Comparison of ENCODE assay signal across 16 cellular contexts in genomic region chr14:99589651-99590530, GRCh38. TPM values are rescaled to one million over a fixed set of nuclear protein-coding genes. Genes with fewer than 3 reads are reported as not detected.
A peak's percentile ranks its signal among the peaks of the same experiment; 100 is the strongest.
DNase-seq lines count a peak whose midpoint lies in the region; ATAC-seq, FAIRE-seq and TF ChIP-seq lines count a peak whose summit lies in the region.
"Had no signal": no experiment of that assay in that cellular context is flagged by ENCODE, and none has a peak within 500 bp of the region (broad histone marks: within the 10 kb centered on the region; RNA-seq: fewer than 3 reads in every experiment).

No MANE protein-coding gene starts in this region.

- H2AK5ac ChIP-seq in H1 (ENCODE audit: low read depth, low read length) = no peak overlapping the region

- H3K79me2 ChIP-seq in H1 (ENCODE audit: control insufficient read depth in 1 of 2, insufficient read depth in 2 of 2, low read length in 2 of 2) = peaks cover 0 to 67% of the 10 kb centered on the region in 2 experiments; a peak in 3 of 4 replicates

- H3K56ac ChIP-seq in H1 (replicated peaks; ENCODE audit: insufficient read length, low read depth, low read length) = no peak overlapping the region

- H2BK5ac ChIP-seq in H1 (ENCODE audit: low read depth, low read length) = peak overlapping the region; percentile 60; the same call in 1 of the 2 replicates

- 0 out of 2 replicates have a peak overlapping the region, but pooled peaks have one; percentile 27 for H2BK12ac ChIP-seq in H1 (ENCODE audit: low read depth, low read length)

- H3K4me3 ChIP-seq in left ventricle myocardium inferior (no peak overlapping the region), H1 (ENCODE audit: extremely low read depth in 1 of 4, insufficient read depth in 2 of 4, low read depth in 3 of 4, low read length in 4 of 4) (no peak overlapping the region), uterus (no peak overlapping the region)
- H3K4me3 ChIP-seq: ovary, thyroid gland had no signal

- no peaks in the 10 kb centered on the region for H3K23me2 ChIP-seq in H1 (ENCODE audit: low read depth, low read length)

- CTCF ChIA-PET in H1 (lab: Charles Lee; ENCODE audit: partially characterized antibody) = interaction anchor here (0.9 to 4.6 kb wide), 13 partner anchors 15 to 141 kb away, joined by 3 to 35 read pairs (median 4); no protein-coding TSS in a partner anchor

- no peaks in the 10 kb centered on the region for H3K36me3 ChIP-seq in left ventricle myocardium inferior
- H3K36me3 ChIP-seq in H1 (ENCODE audit: control insufficient read depth in 2 of 4, insufficient read depth in 4 of 4, low read length in 3 of 4) = no peaks in the 10 kb centered on the region
- no peaks in the 10 kb centered on the region for H3K36me3 ChIP-seq in uterus
- H3K36me3 ChIP-seq: ovary, thyroid gland had no signal

- H4K5ac ChIP-seq in H1 (ENCODE audit: insufficient read length, low read depth, low read length) = no peak overlapping the region

- TF ChIP-seq POLR2A in H1 (IDR thresholded peaks at IDR 0.05; ENCODE audit: control extremely low read depth in 1 of 2, low read depth in 2 of 2, low read length in 2 of 2) (no peak), uterus (IDR thresholded peaks at IDR 0.05) (no peak)

- H3K27ac ChIP-seq in left ventricle myocardium inferior (replicated peaks) (no peak overlapping the region), H1 (ENCODE audit: low read depth, low read length) (no peak overlapping the region), uterus (peak overlapping the region; percentile 55 to 69)
- H3K27ac ChIP-seq: C4-2B, ovary, thyroid gland had no signal

- TF ChIP-seq RAD21 in H1 (IDR thresholded peaks at IDR 0.05 in 1 of 2, conservative IDR thresholded peaks at IDR 0.05 in 1 of 2; ENCODE audit: low read depth in 2 of 2, low read length in 2 of 2) = no peak

- H2AFZ ChIP-seq in H1 (ENCODE audit: low read length) = no peak overlapping the region

- H3K23ac ChIP-seq in H1 (ENCODE audit: insufficient read length) = no peak overlapping the region

- ATAC-seq in Right ventricle myocardium inferior = peak; percentile 60
- ATAC-seq: activated CD8-positive, alpha-beta memory T cell treated with anti-CD3 and anti-CD28 coated beads, Interleukin-2, amount 10 ng/mL, durations not matched to agents 7 days and 5 days had no signal

- 87% methylated on average over 17 of the region's 17 CpGs; no CpG with 5 or more reads in 1 of the 2 experiments for WGBS in H1 (ENCODE audit: extremely low coverage in 1 of 2, insufficient coverage in 1 of 2, insufficient read length in 1 of 2, insufficient replicate concordance in 2 of 2, low coverage in 1 of 2, low lambda C conversion rate in 2 of 2, missing lambda C conversion rate in 1 of 2), 2 experiments

- POLR2A ChIA-PET in H1 (lab: Charles Lee; ENCODE audit: partially characterized antibody) = interaction anchor here (0.8 to 1.1 kb wide), 4 partner anchors 11 to 18 kb away, joined by 3 to 4 read pairs (median 4); no protein-coding TSS in a partner anchor

- H4K8ac ChIP-seq in H1 (ENCODE audit: extremely low read depth, insufficient read depth, low read length) = peak overlapping the region; percentile 66; the same call in 1 of the 2 replicates

- DNase-seq in Right ventricle myocardium inferior (ENCODE audit: missing footprints) (peak; percentile 53), left ventricle myocardium inferior (no peak), H1 (ENCODE audit: low read depth in 1 of 2, low spot score in 2 of 2) (no peak), medulla oblongata (ENCODE audit: extremely low spot score) (peak; percentile 35), uterus (no peak), GOT3 (lab: John Stamatoyannopoulos, UW) (no peak), NCI-H748 (lab: John Stamatoyannopoulos, UW; ENCODE audit: unreplicated experiment) (no peak), occipital lobe (lab: John Stamatoyannopoulos, UW) (no peak)
- DNase-seq: activated CD8-positive, alpha-beta memory T cell treated with anti-CD3 and anti-CD28 coated beads, Interleukin-2, amount 10 ng/mL, durations not matched to agents 7 days and 5 days; cerebellar nuclear complex; NCI-H1436; ovary; thyroid gland had no signal

- no peaks in the 10 kb centered on the region for H3K9me3 ChIP-seq in left ventricle myocardium inferior (replicated peaks)
- H3K9me3 ChIP-seq in H1 (ENCODE audit: insufficient read depth in 2 of 2, low read depth in 1 of 2, low read length in 1 of 2) = no peaks in the 10 kb centered on the region
- no peaks in the 10 kb centered on the region for H3K9me3 ChIP-seq in uterus
- H3K9me3 ChIP-seq: ovary, thyroid gland had no signal

- H3K18ac ChIP-seq in H1 (ENCODE audit: extremely low read depth, low read length) = no peak overlapping the region

- no peak for TF ChIP-seq EP300 in H1 (IDR thresholded peaks at IDR 0.05; ENCODE audit: borderline replicate concordance in 1 of 2, low read depth in 2 of 2, low read length in 2 of 2)

- no peak overlapping the region for H3K9ac ChIP-seq in H1 (replicated peaks in 1 of 4; ENCODE audit: extremely low read depth in 1 of 4, low read depth in 3 of 4, low read length in 3 of 4)

- H3K27me3 ChIP-seq in left ventricle myocardium inferior (ENCODE audit: low read depth) (no peaks in the 10 kb centered on the region), H1 (replicated peaks in 1 of 4; ENCODE audit: control insufficient read depth in 3 of 4, extremely low read depth in 1 of 4, insufficient read depth in 3 of 4, low read length in 3 of 4) (no peaks in the 10 kb centered on the region), uterus (no peaks in the 10 kb centered on the region)
- H3K27me3 ChIP-seq: ovary, thyroid gland had no signal

- no peak overlapping the region for H3K4me2 ChIP-seq in H1 (ENCODE audit: insufficient read depth in 1 of 2, low read depth in 2 of 2, low read length in 2 of 2)

- intact Hi-C loops in Right ventricle myocardium inferior (cut with DNase I) = no loop called here
- intact Hi-C loops in left ventricle myocardium inferior (cut with micrococcal nuclease) = no loop called here
- intact Hi-C loops in uterus (cut with DNase I; ENCODE audit: low total_unique reads) = no loop called here

- H3K79me1 ChIP-seq in H1 (ENCODE audit: low read depth, low read length) = peaks cover 17% of the 10 kb centered on the region

- TF ChIP-seq CTCF in left ventricle myocardium inferior (IDR thresholded peaks at IDR 0.05; ENCODE audit: borderline replicate concordance) (no peak), H1 (IDR thresholded peaks at IDR 0.05; ENCODE audit: control extremely low read depth in 1 of 3, insufficient read depth in 1 of 3, low read depth in 1 of 3, low read length in 3 of 3) (no peak), uterus (IDR thresholded peaks at IDR 0.05) (no peak)

- peaks cover 4 to 19% of the 10 kb centered on the region in 2 experiments for H4K20me1 ChIP-seq in H1 (replicated peaks in 1 of 2; ENCODE audit: control insufficient read depth in 1 of 2, insufficient read depth in 2 of 2, low read length in 2 of 2)

- no peak overlapping the region for H3K4ac ChIP-seq in H1 (replicated peaks; ENCODE audit: insufficient read length, low read depth, low read length)

- H2BK120ac ChIP-seq in H1 (replicated peaks; ENCODE audit: low read depth, low read length) = no peak overlapping the region

- H3K4me1 ChIP-seq in left ventricle myocardium inferior = peaks cover 95% of the 10 kb centered on the region
- peaks cover 0 to 23% (median 17%) of the 10 kb centered on the region in 4 experiments; a peak in 6 of 7 replicates for H3K4me1 ChIP-seq in H1 (replicated peaks in 1 of 4; ENCODE audit: control insufficient read depth in 3 of 4, insufficient read depth in 4 of 4, low read length in 3 of 4)
- H3K4me1 ChIP-seq in uterus = peaks cover 0 to 40% of the 10 kb centered on the region in 2 donors

- no peak overlapping the region for H4K91ac ChIP-seq in H1 (replicated peaks; ENCODE audit: insufficient read length, low read length)

- no peak for FAIRE-seq in H1 (lab: Jason Lieb, UNC)

- no peak overlapping the region for H2BK15ac ChIP-seq in H1 (ENCODE audit: low read length)

- no peak overlapping the region for H2BK20ac ChIP-seq in H1 (ENCODE audit: low read length)

- H3K14ac ChIP-seq in H1 (ENCODE audit: insufficient read length) = no peak overlapping the region

TF ChIP-seq in H1, 55 proteins besides CTCF, POLR2A, EP300 and RAD21 (continues in another document):
- TF ChIP-seq EZH2 (IDR thresholded peaks at IDR 0.05; ENCODE audit: low read depth, low read length, severe bottlenecking) (no peak), POLR2AphosphoS5 (IDR thresholded peaks at IDR 0.05; ENCODE audit: low read depth, low read length) (no peak), HDAC6 (IDR thresholded peaks at IDR 0.05; ENCODE audit: low read depth, low read length) (no peak), TBP (IDR thresholded peaks at IDR 0.05; ENCODE audit: low read depth, low read length) (no peak)

RNA-seq across cellular contexts. Expression of gene CCDC85C, which starts 14.1 kb away (rescaled TPM):
- 53.1 TPM for total RNA-seq in Right ventricle myocardium inferior
- total RNA-seq in left ventricle myocardium inferior = 41.0 TPM
- total RNA-seq in H1 (2021; fragmentation: NEBNext Ultra II Directional; extraction: Animal tissue kit (Norgen Biotek cat#: 25700)) = 35.8 and 38.6 TPM in 2 replicates
- polyA plus RNA-seq in H1 (2011; rRNA removed) = 16.8 and 26.4 TPM in 2 replicates
- polyA plus RNA-seq in H1 (2011; cell fraction: cytosol; rRNA removed) = 18.1 TPM
- polyA plus RNA-seq in H1 (2011; cell fraction: nucleus; rRNA removed) = 31.7 TPM
- polyA plus RNA-seq in H1 (2012, experiment 1 of 2) = 18.2 to 30.0 TPM (median 25.2 TPM) in 4 replicates
- 32.9 TPM for polyA plus RNA-seq in H1 (2012, experiment 2 of 2)
- 15.1 TPM for polyA plus RNA-seq in H1 (2013, experiment 1 of 2)
- polyA plus RNA-seq in H1 (2013, experiment 2 of 2) = 15.5 TPM
- 22.2 and 22.8 TPM in 2 replicates for polyA minus RNA-seq in H1 (2011; rRNA and poly(A)+ RNA removed)
- 23.3 TPM for polyA minus RNA-seq in H1 (2011; cell fraction: cytosol; rRNA and poly(A)+ RNA removed)
- polyA minus RNA-seq in H1 (2011; cell fraction: nucleus; rRNA and poly(A)+ RNA removed) = 19.6 TPM
- 10 to 100 TPM in 2 of 4 donors, 1 to 10 TPM in 1, under 1 TPM in 1; 0.88 to 56.3 (median 13.6) TPM for total RNA-seq in uterus
- total RNA-seq in occipital lobe = 9.7 TPM

RNA-seq across cellular contexts. Expression of gene HHIPL1, which starts 55.0 kb away (rescaled TPM):
- total RNA-seq in Right ventricle myocardium inferior = 1.5 TPM
- 1.2 TPM for total RNA-seq in left ventricle myocardium inferior
- 2.6 and 3.1 TPM in 2 replicates for total RNA-seq in H1 (2021; fragmentation: NEBNext Ultra II Directional; extraction: Animal tissue kit (Norgen Biotek cat#: 25700))
- polyA plus RNA-seq in H1 (2011; rRNA removed) = 1.5 and 2.1 TPM in 2 replicates
- 1.4 TPM for polyA plus RNA-seq in H1 (2011; cell fraction: cytosol; rRNA removed)
- polyA plus RNA-seq in H1 (2011; cell fraction: nucleus; rRNA removed) = 3.1 TPM
- 1.0 to 2.0 TPM (median 1.8 TPM) in 4 replicates for polyA plus RNA-seq in H1 (2012, experiment 1 of 2)
- 1.2 TPM for polyA plus RNA-seq in H1 (2012, experiment 2 of 2)
- polyA plus RNA-seq in H1 (2013, experiment 1 of 2) = 1.2 TPM
- 1.6 TPM for polyA plus RNA-seq in H1 (2013, experiment 2 of 2)
- 1.4 and 1.5 TPM in 2 replicates for polyA minus RNA-seq in H1 (2011; rRNA and poly(A)+ RNA removed)
- polyA minus RNA-seq in H1 (2011; cell fraction: cytosol; rRNA and poly(A)+ RNA removed) = 1.7 TPM
- polyA minus RNA-seq in H1 (2011; cell fraction: nucleus; rRNA and poly(A)+ RNA removed) = 3.8 TPM
- 1 to 10 TPM in 3 of 4 donors, under 1 TPM in 1; under 0.01 to 8.2 (median 3.0) TPM for total RNA-seq in uterus
- total RNA-seq in occipital lobe = 6.4 TPM
- total RNA-seq: A172, HT1080 had no signal

Comparison
In these comparisons a context has a peak if more than half of its experiments do, and no peak if none do; other contexts are left out.
1. DNase-seq: peak in Right ventricle myocardium inferior (single experiment) and medulla oblongata (single experiment); none in left ventricle myocardium inferior (single experiment), H1 (0 of 2), uterus (0 of 2), GOT3 (single experiment), NCI-H748 (single experiment) and occipital lobe (single experiment).
2. H3K27ac ChIP-seq: peak in uterus (2 of 2); none in left ventricle myocardium inferior (single experiment) and H1 (single experiment).